In genomic region chr9:118659011-118659410, GRCh38 we compare ENCODE assay signal across 7 cellular contexts.
"Had no signal": no experiment of that assay in that cellular context is flagged by ENCODE, and none has a peak within 500 bp of the region (broad histone marks: within the 10 kb centered on the region; RNA-seq: fewer than 3 reads in every experiment).

No MANE protein-coding gene starts in this region.

- H2AFZ ChIP-seq: GM23338 had no signal

- H3K4me1 ChIP-seq: HAP-1 had no signal

- H3K4me3 ChIP-seq: GM23338, HAP-1, K562 had no signal

- DNase-seq: H7, HFFc6, IMR-90 had no signal

- H3K9me3 ChIP-seq: HAP-1 had no signal

- ATAC-seq: GM23338, HCT116, K562 had no signal

- H3K4me2 ChIP-seq: GM23338 had no signal

- H3K36me3 ChIP-seq: HAP-1 had no signal
